In the genomic region with DNA sequence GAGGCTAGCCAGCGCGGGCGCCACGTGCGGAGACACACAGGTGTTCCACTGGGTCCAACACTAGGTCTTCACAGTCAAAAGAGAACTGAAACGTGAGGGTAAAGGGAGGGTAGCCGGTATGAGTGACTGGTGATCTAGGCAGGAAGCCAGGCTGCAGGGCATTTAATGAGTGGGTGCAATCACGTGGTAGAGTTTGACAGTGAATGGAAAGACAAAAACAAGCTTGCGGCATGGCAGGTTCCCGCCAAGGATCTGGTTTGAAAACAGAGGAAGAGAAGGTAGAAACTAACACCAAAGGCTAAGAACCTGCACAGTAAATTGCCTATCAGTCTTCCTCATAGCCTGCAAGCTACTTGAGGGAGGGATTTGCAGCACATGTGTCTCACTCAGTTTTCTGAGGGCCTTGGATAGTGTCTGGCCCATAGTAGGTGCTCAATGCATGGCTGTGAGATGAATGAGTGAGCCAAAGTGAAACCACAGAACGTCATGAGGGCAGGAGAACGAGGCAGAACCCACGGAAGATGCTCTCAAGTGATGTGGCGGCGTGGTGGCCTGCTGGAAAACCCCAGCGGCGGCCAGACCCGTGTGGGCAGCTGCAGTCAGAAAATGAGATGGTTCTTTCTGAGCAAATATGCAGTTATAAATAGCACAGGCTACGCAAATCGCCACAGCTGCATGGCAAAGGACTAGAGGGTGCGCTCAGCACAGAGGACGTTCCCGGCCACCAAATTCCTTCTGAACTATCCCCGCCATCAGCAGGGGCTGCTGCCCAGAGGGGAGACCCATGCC, we compare ENCODE assay signal across 8 cellular contexts.
DNase-seq lines count a peak whose midpoint lies in the region; ATAC-seq and TF ChIP-seq lines count a peak whose summit lies in the region.

No MANE protein-coding gene starts in this region.

- no peak overlapping the region for H2AFZ ChIP-seq in GM23248

- POLR2A ChIA-PET in CD8-positive, alpha-beta T cell (lab: Charles Lee) = no interaction called here

- H3K4me3 Mint-ChIP-seq in CD8-positive, alpha-beta T cell = peak overlapping the region; percentile 27

- ATAC-seq in CD8-positive, alpha-beta T cell = peak; percentile 34
- peak; percentile 60 for ATAC-seq in GM19351 (IDR thresholded peaks at IDR 0.05; ENCODE audit: unreplicated experiment)
- peak; percentile 62 for ATAC-seq in HG03280 (IDR thresholded peaks at IDR 0.05; ENCODE audit: unreplicated experiment)
- ATAC-seq in upper lobe of left lung (ENCODE audit: low FRiP score in 2 of 2) = peak; percentile 19 to 20

- H4K20me1 ChIP-seq in GM23248 (ENCODE audit: insufficient read depth) = no peaks in the 10 kb centered on the region

- H3K4me1 ChIP-seq in CD8-positive, alpha-beta T cell (ENCODE audit: insufficient read depth, low read length) = no peaks in the 10 kb centered on the region
- H3K4me1 ChIP-seq in upper lobe of left lung (peaks cover 0 to 4% (median 0%) of the 10 kb centered on the region in 4 donors), GM23248 (ENCODE audit: insufficient read depth) (no peaks in the 10 kb centered on the region)

- H3K36me3 Mint-ChIP-seq in CD8-positive, alpha-beta T cell = no peaks in the 10 kb centered on the region

- intact Hi-C loops in CD8-positive, alpha-beta T cell (cut with DNase I, micrococcal nuclease) = no loop called here

- peaks cover 5% of the 10 kb centered on the region for H3K9me3 Mint-ChIP-seq in CD8-positive, alpha-beta T cell

- no peak for TF ChIP-seq EP300 in upper lobe of left lung (IDR thresholded peaks at IDR 0.05)

- no peaks in the 10 kb centered on the region for H3K79me2 ChIP-seq in GM23248 (ENCODE audit: insufficient read depth)

- no peak for DNase-seq in CD8-positive, alpha-beta T cell
- DNase-seq in activated T-cell treated with anti-CD3 and anti-CD28 coated beads, Interleukin-2, amount 50 U/mL, for 48 hours = peak; percentile 70 to 75
- DNase-seq in upper lobe of left lung (peak in 1 of 2 donors; percentile 79), GM23248 (no peak), midbrain (lab: John Stamatoyannopoulos, UW) (no peak), kidney glomerular epithelial cell (lab: John Stamatoyannopoulos, UW) (no peak)

- no peak for TF ChIP-seq CTCF in CD8-positive, alpha-beta T cell (IDR thresholded peaks at IDR 0.05)
- no peak for TF ChIP-seq CTCF in upper lobe of left lung (IDR thresholded peaks at IDR 0.05)

- H3K9me2 ChIP-seq in GM23248 (ENCODE audit: insufficient read depth) = no peaks in the 10 kb centered on the region

- no peak overlapping the region for H3K9ac ChIP-seq in GM23248

- no peak overlapping the region for H3K27ac Mint-ChIP-seq in CD8-positive, alpha-beta T cell

- peaks cover 18% of the 10 kb centered on the region for H3K27me3 Mint-ChIP-seq in CD8-positive, alpha-beta T cell (ENCODE audit: low read depth)

- no peak overlapping the region for H3K27ac ChIP-seq in CD8-positive, alpha-beta T cell (ENCODE audit: low read depth, low read length)
- H3K27ac ChIP-seq in upper lobe of left lung (peak overlapping the region in 1 of 4 donors; percentile 43), GM23248 (no peak overlapping the region)

- peaks cover 10% of the 10 kb centered on the region for H3K4me1 Mint-ChIP-seq in CD8-positive, alpha-beta T cell (ENCODE audit: low read depth)

- CTCF ChIA-PET in CD8-positive, alpha-beta T cell (lab: Charles Lee) = interaction anchor here (1.3 to 1.8 kb wide), 2 partner anchors 76 to 397 kb away, joined by 3 to 4 read pairs; no protein-coding TSS in a partner anchor

- H3K27me3 ChIP-seq in CD8-positive, alpha-beta T cell (ENCODE audit: insufficient read depth, low read length) = no peaks in the 10 kb centered on the region
- no peaks in the 10 kb centered on the region for H3K27me3 ChIP-seq in upper lobe of left lung
- H3K27me3 ChIP-seq in GM23248 (replicated peaks; ENCODE audit: insufficient read depth) = peaks cover 4% of the 10 kb centered on the region; the same call in 1 of the 2 replicates

- no peak overlapping the region for H3K4me2 ChIP-seq in GM23248 (ENCODE audit: unreplicated experiment)

- in situ Hi-C loops in GM23248 (cut with MboI) = no loop called here

- H3F3A ChIP-seq in GM23248 (ENCODE audit: insufficient read depth) = no peaks in the 10 kb centered on the region

- no peak for TF ChIP-seq POLR2A in upper lobe of left lung (IDR thresholded peaks at IDR 0.05)

- H3K9me3 ChIP-seq in CD8-positive, alpha-beta T cell (ENCODE audit: low read length) = no peaks in the 10 kb centered on the region
- H3K9me3 ChIP-seq in upper lobe of left lung = no peaks in the 10 kb centered on the region
- no peaks in the 10 kb centered on the region for H3K9me3 ChIP-seq in GM23248 (ENCODE audit: low read depth)

- no peaks in the 10 kb centered on the region for H3K36me3 ChIP-seq in CD8-positive, alpha-beta T cell (ENCODE audit: insufficient read depth, low read length)
- H3K36me3 ChIP-seq in upper lobe of left lung = no peaks in the 10 kb centered on the region
- no peaks in the 10 kb centered on the region for H3K36me3 ChIP-seq in GM23248 (ENCODE audit: low read depth)

- 70 to 78% methylated on average over 18 to 24 of the region's 24 CpGs for WGBS in upper lobe of left lung, 2 donors
- 64 to 68% methylated on average over 24 of the region's 24 CpGs for WGBS in GM23248 (ENCODE audit: low coverage in 1 of 2, low lambda C conversion rate in 2 of 2, missing lambda C conversion rate in 2 of 2), 2 experiments

- H3K4me3 ChIP-seq in CD8-positive, alpha-beta T cell (ENCODE audit: low read depth, low read length) = no peak overlapping the region
- H3K4me3 ChIP-seq in upper lobe of left lung = no peak overlapping the region
- no peak overlapping the region for H3K4me3 ChIP-seq in GM23248

Comparison
In these comparisons a context has a peak if more than half of its experiments do, and no peak if none do; other contexts are left out.
1. DNase-seq: peak in activated T-cell treated with anti-CD3 and anti-CD28 coated beads, Interleukin-2, amount 50 U/mL, for 48 hours (2 of 2); none in CD8-positive, alpha-beta T cell (0 of 7), GM23248 (single experiment), midbrain (single experiment) and kidney glomerular epithelial cell (single experiment).
2. Peak in every context shown above with its lines, with median percentiles within 50 percentile points of each other: ATAC-seq.